Comparison of ENCODE assay signal across 23 cellular contexts in the genomic region with DNA sequence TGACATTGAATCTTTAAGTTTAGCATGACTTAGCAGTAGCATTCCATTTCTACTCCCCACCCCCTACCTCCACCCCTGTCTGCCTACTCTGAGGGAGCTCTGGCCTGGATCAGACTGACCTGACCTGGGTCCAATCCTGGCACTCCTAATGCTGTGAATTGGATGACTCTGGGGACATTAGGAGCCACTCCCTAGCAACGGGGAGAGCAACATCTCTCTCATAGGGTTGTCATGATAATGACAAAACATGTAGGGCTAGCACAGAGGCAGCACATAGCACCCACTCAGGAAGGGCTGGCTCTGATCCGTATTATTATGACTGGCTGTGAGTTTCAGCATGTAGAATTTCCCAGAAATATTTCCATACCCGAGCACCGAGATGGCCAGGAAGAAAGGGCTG. TPM values are rescaled to one million over a fixed set of nuclear protein-coding genes. Genes with fewer than 3 reads are reported as not detected.
DNase-seq lines count a peak whose midpoint lies in the region; ATAC-seq and TF ChIP-seq lines count a peak whose summit lies in the region.
"Had no signal": no experiment of that assay in that cellular context is flagged by ENCODE, and none has a peak within 500 bp of the region (broad histone marks: within the 10 kb centered on the region; RNA-seq: fewer than 3 reads in every experiment).

No MANE protein-coding gene starts in this region.

- H3K27ac ChIP-seq in muscle layer of duodenum (ENCODE audit: low read length) (peak overlapping the region; percentile 72), thoracic aorta (peak overlapping the region; percentile 78 to 91)
- H3K27ac ChIP-seq: ovary had no signal

- H3K36me3 ChIP-seq in muscle layer of duodenum (ENCODE audit: control insufficient read depth in 1 of 2, insufficient read depth in 2 of 2, low read length in 2 of 2) = peaks cover 62 to 75% of the 10 kb centered on the region in 2 donors
- H3K36me3 ChIP-seq in thoracic aorta = peaks cover 31% of the 10 kb centered on the region
- H3K36me3 ChIP-seq: ovary had no signal

- H3K9me3 ChIP-seq in muscle layer of duodenum (ENCODE audit: control insufficient read depth in 1 of 2, low read length in 2 of 2) (no peaks in the 10 kb centered on the region), thoracic aorta (no peaks in the 10 kb centered on the region)
- H3K9me3 ChIP-seq: ovary had no signal

- no peaks in the 10 kb centered on the region for H3K9me3 Mint-ChIP-seq in HFFc6
- H3K9me3 Mint-ChIP-seq: activated T-helper 17 cell treated with anti-CD3 and anti-CD28 coated beads, Interleukin-2, amount 50 U/mL, for 72 hours had no signal

- H3K27me3 ChIP-seq in muscle layer of duodenum (ENCODE audit: low read depth, low read length) = no peaks in the 10 kb centered on the region
- H3K27me3 ChIP-seq in thoracic aorta (replicated peaks; ENCODE audit: insufficient read depth) = no peaks in the 10 kb centered on the region
- H3K27me3 ChIP-seq: ovary had no signal

- no peaks in the 10 kb centered on the region for H3K4me1 ChIP-seq in muscle layer of duodenum (ENCODE audit: control insufficient read depth in 1 of 2, insufficient read depth in 2 of 2, low read length in 2 of 2)
- peaks cover 0 to 19% of the 10 kb centered on the region in 2 donors for H3K4me1 ChIP-seq in thoracic aorta (ENCODE audit: control insufficient read depth in 1 of 2, low read depth in 2 of 2)

- H3K27ac Mint-ChIP-seq in HFFc6 = peak overlapping the region; percentile 37; the same call in 1 of the 2 replicates
- H3K27ac Mint-ChIP-seq: activated T-helper 17 cell treated with anti-CD3 and anti-CD28 coated beads, Interleukin-2, amount 50 U/mL, for 72 hours had no signal

- no peak for DNase-seq in HFFc6
- DNase-seq in fibroblast of peridontal ligament (ENCODE audit: extremely low read depth) = peak; percentile 34
- DNase-seq in thoracic aorta (ENCODE audit: low spot score) = peak; percentile 63
- no peak for DNase-seq in stimulated activated CD4-positive, alpha-beta T cell treated with anti-CD3 and anti-CD28 coated beads, Interleukin-2, amount 100 ng/mL, for 24 hours
- DNase-seq in activated CD4-positive, alpha-beta T cell treated with anti-CD3 and anti-CD28 coated beads for 48 hours = no peak
- DNase-seq in putamen (ENCODE audit: low spot score) = no peak
- DNase-seq: activated CD4-positive, CD25-positive, alpha-beta regulatory T cell; DMS79 treated with DMSO at 0.1 percent for 48 hours; erythroblast; NCI-H2029 treated with DMSO at 0.1 percent for 48 hours; NCI-H446 treated with DMSO at 0.1 percent for 48 hours; NK-92 treated with Interleukin-12 subunit alpha and Interleukin-12 subunit beta, amount 100 ng/mL, for 24 hours; ovary; stimulated activated CD4-positive, alpha-beta T cell treated with anti-CD3 and anti-CD28 coated beads, Interleukin-4, amount 100 ng/mL, for 1 hour had no signal

- H3K36me3 Mint-ChIP-seq in HFFc6 (ENCODE audit: low read depth) = peaks cover 47% of the 10 kb centered on the region

- peaks cover 38% of the 10 kb centered on the region for H3K4me1 Mint-ChIP-seq in HFFc6 (ENCODE audit: low read depth)
- H3K4me1 Mint-ChIP-seq: activated T-helper 17 cell treated with anti-CD3 and anti-CD28 coated beads, Interleukin-2, amount 50 U/mL, for 72 hours had no signal

- no peaks in the 10 kb centered on the region; the same call in 1 of the 2 replicates for H3K27me3 Mint-ChIP-seq in HFFc6 (ENCODE audit: insufficient read depth)
- H3K27me3 Mint-ChIP-seq: activated T-helper 17 cell treated with anti-CD3 and anti-CD28 coated beads, Interleukin-2, amount 50 U/mL, for 72 hours had no signal

- ATAC-seq in thoracic aorta (ENCODE audit: insufficient number of reproducible peaks, low FRiP score, low read depth) = peak; percentile 68
- ATAC-seq in HG02798 (IDR thresholded peaks at IDR 0.05; ENCODE audit: poor library complexity, unreplicated experiment) = no peak
- ATAC-seq: activated T-helper 17 cell treated with anti-CD3 and anti-CD28 coated beads, Interleukin-2, amount 50 U/mL, for 72 hours; SK-N-SH treated with all-trans-retinoic acid at 6 μM for 48 hours had no signal

- H3K4me3 ChIP-seq in muscle layer of duodenum (ENCODE audit: low read depth in 1 of 2, low read length in 2 of 2) = no peak overlapping the region
- H3K4me3 ChIP-seq in thoracic aorta = no peak overlapping the region
- H3K4me3 ChIP-seq: ovary had no signal

- H3K4me3 Mint-ChIP-seq in HFFc6 = no peak overlapping the region
- H3K4me3 Mint-ChIP-seq: activated T-helper 17 cell treated with anti-CD3 and anti-CD28 coated beads, Interleukin-2, amount 50 U/mL, for 72 hours had no signal

- TF ChIP-seq CTCF in HFFc6 (IDR thresholded peaks at IDR 0.05) (no peak), thoracic aorta (IDR thresholded peaks at IDR 0.05) (no peak)

RNA-seq across cellular contexts. Expression of a gene that starts 40.5 kb away (rescaled TPM):
- 10 to 100 TPM; 39.0 to 54.1 (median 48.0) TPM for total RNA-seq in HFFc6 (2021; fragmentation: NEBNext Ultra II Directional; extraction: Animal tissue kit (Norgen Biotek cat#: 25700))
- 10 to 100 TPM; 77.7 to 91.5 TPM for total RNA-seq in thoracic aorta

RNA-seq across cellular contexts. Expression of a gene that starts 46.3 kb away (rescaled TPM):
- not detected for total RNA-seq in HFFc6 (2021; fragmentation: NEBNext Ultra II Directional; extraction: Animal tissue kit (Norgen Biotek cat#: 25700))
- not detected for total RNA-seq in thoracic aorta
- total RNA-seq: activated CD8-positive, alpha-beta memory T cell treated with anti-CD3 and anti-CD28 coated beads for 36 hours; activated T-helper 17 cell treated with anti-CD3 and anti-CD28 coated beads, Interleukin-2, amount 50 U/mL, for 72 hours; bronchial epithelial cell; lower leg skin; myocyte; ovary; subcutaneous adipose tissue had no signal

Comparison
In these comparisons a context has a peak if more than half of its experiments do, and no peak if none do; other contexts are left out.
1. DNase-seq: peak in fibroblast of peridontal ligament (single experiment) and thoracic aorta (single experiment); none in HFFc6 (single experiment), stimulated activated CD4-positive, alpha-beta T cell treated with anti-CD3 and anti-CD28 coated beads, Interleukin-2, amount 100 ng/mL, for 24 hours (0 of 2), activated CD4-positive, alpha-beta T cell treated with anti-CD3 and anti-CD28 coated beads for 48 hours (single experiment) and putamen (single experiment).